Comparison of ENCODE assay signal across 8 cellular contexts in genomic region chr14:58166005-58166983, GRCh38. TPM values are rescaled to one million over a fixed set of nuclear protein-coding genes. Genes with fewer than 3 reads are reported as not detected.
A peak's percentile ranks its signal among the peaks of the same experiment; 100 is the strongest.
DNase-seq lines count a peak whose midpoint lies in the region; ATAC-seq and TF ChIP-seq lines count a peak whose summit lies in the region.

No MANE protein-coding gene starts in this region.

- no peaks in the 10 kb centered on the region for H3K36me3 Mint-ChIP-seq in activated naive CD8-positive, alpha-beta T cell treated with anti-CD3 and anti-CD28 coated beads for 36 hours

- no peak overlapping the region for H2AFZ ChIP-seq in SU-DHL-6 (ENCODE audit: low read depth, low read length, severe bottlenecking)

- H3K4me3 Mint-ChIP-seq in activated naive CD8-positive, alpha-beta T cell treated with anti-CD3 and anti-CD28 coated beads for 36 hours, result no peak overlapping the region

- no peaks in the 10 kb centered on the region for H3K79me2 ChIP-seq in SU-DHL-6 (ENCODE audit: insufficient read depth, low read length)

- no peak overlapping the region for H3K27ac Mint-ChIP-seq in activated naive CD8-positive, alpha-beta T cell treated with anti-CD3 and anti-CD28 coated beads for 36 hours

- ATAC-seq in HG03039 (IDR thresholded peaks at IDR 0.05; ENCODE audit: unreplicated experiment), result no peak

- intact Hi-C loops in cardiac septum (cut with DNase I), result no loop called here

- H3K9me3 Mint-ChIP-seq in activated naive CD8-positive, alpha-beta T cell treated with anti-CD3 and anti-CD28 coated beads for 36 hours, result no peaks in the 10 kb centered on the region

- H3K27ac ChIP-seq in SU-DHL-6 (ENCODE audit: low read depth, low read length), result no peak overlapping the region

- no peaks in the 10 kb centered on the region for H3F3A ChIP-seq in SU-DHL-6 (ENCODE audit: insufficient read depth)

- no peak overlapping the region for H3K9ac ChIP-seq in SU-DHL-6 (ENCODE audit: low read length)

- H3K27me3 ChIP-seq in SU-DHL-6 (ENCODE audit: low read length), result no peaks in the 10 kb centered on the region

- TF ChIP-seq CTCF in GM20000 (IDR thresholded peaks at IDR 0.05; ENCODE audit: extremely low read depth, missing control alignments) (peak; percentile 95), SU-DHL-6 (IDR thresholded peaks at IDR 0.05; ENCODE audit: insufficient read depth, low read length, poor library complexity, severe bottlenecking) (peak; percentile 92)

- H3K4me1 Mint-ChIP-seq in activated naive CD8-positive, alpha-beta T cell treated with anti-CD3 and anti-CD28 coated beads for 36 hours, result no peaks in the 10 kb centered on the region

- H3K9me2 ChIP-seq in SU-DHL-6 (replicated peaks; ENCODE audit: insufficient read depth, low read length), result no peaks in the 10 kb centered on the region

- peaks cover 8% of the 10 kb centered on the region for H3K27me3 Mint-ChIP-seq in activated naive CD8-positive, alpha-beta T cell treated with anti-CD3 and anti-CD28 coated beads for 36 hours

- DNase-seq in Ammon's horn (ENCODE audit: low spot score) (peak; percentile 84), GM20000 (ENCODE audit: low spot score) (peak; percentile 72), NCI-H1436 (lab: John Stamatoyannopoulos, UW) (peak; percentile 74), cardiac septum (ENCODE audit: low spot score) (peak; percentile 89), putamen (ENCODE audit: low spot score) (peak; percentile 74)
- peak; percentile 59 for DNase-seq in activated naive CD8-positive, alpha-beta T cell treated with anti-CD3 and anti-CD28 coated beads for 36 hours

- H3K4me2 ChIP-seq in SU-DHL-6 (ENCODE audit: low read depth, low read length, poor library complexity, severe bottlenecking), result no peak overlapping the region

- no peaks in the 10 kb centered on the region for H3K36me3 ChIP-seq in SU-DHL-6 (ENCODE audit: low read length)

- no peaks in the 10 kb centered on the region for H3K9me3 ChIP-seq in SU-DHL-6 (ENCODE audit: insufficient read depth, low read length)

- H4K20me1 ChIP-seq in SU-DHL-6 (ENCODE audit: low read depth, low read length), result no peaks in the 10 kb centered on the region

- H3K4me3 ChIP-seq in SU-DHL-6 (ENCODE audit: insufficient read depth, low read length, poor library complexity, severe bottlenecking), result no peak overlapping the region

RNA-seq across cellular contexts. Expression of gene ARMH4, which starts 14.3 kb away (rescaled TPM):
- not detected for total RNA-seq in activated naive CD8-positive, alpha-beta T cell treated with anti-CD3 and anti-CD28 coated beads for 36 hours
- total RNA-seq in cardiac septum, result 6.4 TPM

RNA-seq across cellular contexts. Expression of gene ACTR10, which starts 33.7 kb away (rescaled TPM):
- 10 to 100 TPM; 31.0 to 35.1 TPM for total RNA-seq in activated naive CD8-positive, alpha-beta T cell treated with anti-CD3 and anti-CD28 coated beads for 36 hours
- 68.5 TPM for total RNA-seq in cardiac septum
